ENCODE assay signal across 2 cellular contexts in genomic region chr12:25276199-25276937, GRCh38.
A peak's percentile ranks its signal among the peaks of the same experiment; 100 is the strongest.
TF ChIP-seq lines count a peak whose summit lies in the region.

No MANE protein-coding gene starts in this region.

TF ChIP-seq in IMR-90, 13 proteins besides CTCF, POLR2A, EP300 and RAD21:
- TF ChIP-seq NFE2L2 (IDR thresholded peaks at IDR 0.05; ENCODE audit: low read depth, low read length), result peak; percentile 88
- no peak for TF ChIP-seq SMC3 (IDR thresholded peaks at IDR 0.05; ENCODE audit: low read depth, low read length)
- TF ChIP-seq RCOR1 (IDR thresholded peaks at IDR 0.05; ENCODE audit: insufficient replicate concordance, low read length), result no peak
- TF ChIP-seq CHD1 (IDR thresholded peaks at IDR 0.05; ENCODE audit: low read depth, low read length), result no peak
- TF ChIP-seq MAZ (IDR thresholded peaks at IDR 0.05; ENCODE audit: borderline replicate concordance, low read depth, low read length), result no peak
- no peak for TF ChIP-seq MXI1 (IDR thresholded peaks at IDR 0.05; ENCODE audit: borderline replicate concordance, low read depth, low read length)
- peak; percentile 66 for TF ChIP-seq FOS (IDR thresholded peaks at IDR 0.05; ENCODE audit: low read depth, low read length)
- peak; percentile 61 for TF ChIP-seq BHLHE40 (IDR thresholded peaks at IDR 0.05; ENCODE audit: low read depth, low read length)
- TF ChIP-seq RFX5 (IDR thresholded peaks at IDR 0.05; ENCODE audit: low read depth, low read length), result no peak
- TF ChIP-seq ELK1 (IDR thresholded peaks at IDR 0.05; ENCODE audit: borderline replicate concordance, low read depth, low read length), result no peak
- no peak for TF ChIP-seq USF2 (IDR thresholded peaks at IDR 0.05; ENCODE audit: low read depth, low read length)
- TF ChIP-seq MAFK (IDR thresholded peaks at IDR 0.05; ENCODE audit: low read depth, low read length), result peak; percentile 72
- peak; percentile 59 for TF ChIP-seq CEBPB (IDR thresholded peaks at IDR 0.05; ENCODE audit: low read depth, low read length)

TF ChIP-seq in H1, 55 proteins besides CTCF, POLR2A, EP300 and RAD21:
- TF ChIP-seq SP4 (IDR thresholded peaks at IDR 0.05; ENCODE audit: low read length) (no peak), SIRT6 (IDR thresholded peaks at IDR 0.05; ENCODE audit: low read length) (no peak), SIN3A (conservative IDR thresholded peaks at IDR 0.05 in 1 of 2, IDR thresholded peaks at IDR 0.05 in 1 of 2; ENCODE audit: low read depth in 1 of 2, low read length in 2 of 2) (no peak), SUZ12 (IDR thresholded peaks at IDR 0.05; ENCODE audit: low read length) (no peak), MAX (IDR thresholded peaks at IDR 0.05) (no peak), TCF12 (IDR thresholded peaks at IDR 0.05; ENCODE audit: low read depth, low read length) (no peak), CTBP2 (IDR thresholded peaks at IDR 0.05; ENCODE audit: borderline replicate concordance, insufficient read depth, insufficient read length, low read length) (no peak), EZH2 (IDR thresholded peaks at IDR 0.05; ENCODE audit: low read depth, low read length, severe bottlenecking) (no peak), PHF8 (conservative IDR thresholded peaks at IDR 0.05; ENCODE audit: low read depth, low read length) (no peak), JUND (IDR thresholded peaks at IDR 0.05; ENCODE audit: low read length) (no peak)
